Comparison of ENCODE assay signal across 23 cellular contexts in genomic region chr1:76136894-76137293, GRCh38.
DNase-seq lines count a peak whose midpoint lies in the region; ATAC-seq, FAIRE-seq and TF ChIP-seq lines count a peak whose summit lies in the region.
"Had no signal": no experiment of that assay in that cellular context is flagged by ENCODE, and none has a peak within 500 bp of the region (broad histone marks: within the 10 kb centered on the region; RNA-seq: fewer than 3 reads in every experiment).

No MANE protein-coding gene starts in this region.

- no peaks in the 10 kb centered on the region for H3K9me3 Mint-ChIP-seq in stimulated activated memory B cell treated with anti-CD40 and anti-IgM and Interleukin-4, amounts not matched to agents 10 μg/mL and 1 μg/mL and 100 μg/mL, for 72 hours
- H3K9me3 Mint-ChIP-seq: activated T-helper 17 cell treated with anti-CD3 and anti-CD28 coated beads, Interleukin-2, amount 50 U/mL, for 72 hours; memory B cell; naive thymus-derived CD8-positive, alpha-beta T cell had no signal

- 61 to 75% methylated on average over 3 of the region's 3 CpGs for WGBS in pancreas, 2 donors

- no peaks in the 10 kb centered on the region for H3K4me1 ChIP-seq in pancreas
- H3K4me1 ChIP-seq: body of pancreas, Caco-2, tibial nerve had no signal

- no peak for FAIRE-seq in pancreas (lab: Jason Lieb, UNC)
- FAIRE-seq: H1, keratinocyte had no signal

- intact Hi-C loops in pancreas (cut with DNase I) = no loop called here

- no peaks in the 10 kb centered on the region for H3K9me3 ChIP-seq in pancreas
- H3K9me3 ChIP-seq: body of pancreas, Caco-2, ovary, tibial nerve had no signal

- peaks cover 16% of the 10 kb centered on the region for H3K4me1 Mint-ChIP-seq in stimulated activated memory B cell treated with anti-CD40 and anti-IgM and Interleukin-4, amounts not matched to agents 10 μg/mL and 1 μg/mL and 100 μg/mL, for 72 hours
- H3K4me1 Mint-ChIP-seq: activated T-helper 17 cell treated with anti-CD3 and anti-CD28 coated beads, Interleukin-2, amount 50 U/mL, for 72 hours had no signal

- H3K36me3 ChIP-seq in pancreas = no peaks in the 10 kb centered on the region
- H3K36me3 ChIP-seq: ovary, tibial nerve had no signal

- H3K36me3 Mint-ChIP-seq in stimulated activated memory B cell treated with anti-CD40 and anti-IgM and Interleukin-4, amounts not matched to agents 10 μg/mL and 1 μg/mL and 100 μg/mL, for 72 hours = no peaks in the 10 kb centered on the region
- H3K36me3 Mint-ChIP-seq: memory B cell; naive thymus-derived CD8-positive, alpha-beta T cell had no signal

- H3K27ac ChIP-seq in pancreas = no peak overlapping the region
- H3K27ac ChIP-seq: ovary had no signal

- no peak overlapping the region for H3K4me3 Mint-ChIP-seq in stimulated activated memory B cell treated with anti-CD40 and anti-IgM and Interleukin-4, amounts not matched to agents 10 μg/mL and 1 μg/mL and 100 μg/mL, for 72 hours
- H3K4me3 Mint-ChIP-seq: activated T-helper 17 cell treated with anti-CD3 and anti-CD28 coated beads, Interleukin-2, amount 50 U/mL, for 72 hours; memory B cell; naive thymus-derived CD8-positive, alpha-beta T cell had no signal

- no peaks in the 10 kb centered on the region for H3K27me3 Mint-ChIP-seq in stimulated activated memory B cell treated with anti-CD40 and anti-IgM and Interleukin-4, amounts not matched to agents 10 μg/mL and 1 μg/mL and 100 μg/mL, for 72 hours
- H3K27me3 Mint-ChIP-seq: activated T-helper 17 cell treated with anti-CD3 and anti-CD28 coated beads, Interleukin-2, amount 50 U/mL, for 72 hours; memory B cell; naive thymus-derived CD8-positive, alpha-beta T cell had no signal

- TF ChIP-seq CTCF in pancreas (IDR thresholded peaks at IDR 0.05) = no peak

- H3K27ac Mint-ChIP-seq in stimulated activated memory B cell treated with anti-CD40 and anti-IgM and Interleukin-4, amounts not matched to agents 10 μg/mL and 1 μg/mL and 100 μg/mL, for 72 hours = no peak overlapping the region
- H3K27ac Mint-ChIP-seq: activated T-helper 17 cell treated with anti-CD3 and anti-CD28 coated beads, Interleukin-2, amount 50 U/mL, for 72 hours; memory B cell; naive thymus-derived CD8-positive, alpha-beta T cell had no signal

- no peaks in the 10 kb centered on the region for H3K27me3 ChIP-seq in pancreas
- H3K27me3 ChIP-seq: body of pancreas, ovary, tibial nerve had no signal

- no peak overlapping the region for H3K4me3 ChIP-seq in pancreas
- H3K4me3 ChIP-seq: body of pancreas, ovary, tibial nerve had no signal

- no peak for DNase-seq in activated CD4-positive, alpha-beta T cell treated with anti-CD3 and anti-CD28 coated beads, Interleukin-2, amount 50 U/mL, for 48 hours
- DNase-seq in activated naive CD4-positive, alpha-beta T cell treated with anti-CD3 and anti-CD28 coated beads, Interleukin-2, amount 50 U/mL, for 16 hours = no peak
- DNase-seq in pancreas = no peak
- DNase-seq: activated CD4-positive, alpha-beta T cell treated with anti-CD3 and anti-CD28 coated beads for 4 hours; AML-193; body of pancreas; Caco-2; hypothalamus; MM.1S; naive thymus-derived CD8-positive, alpha-beta T cell; NCI-H2029; NCI-H510A; ovary; stimulated activated naive CD8-positive, alpha-beta T cell treated with anti-CD3 and anti-CD28 coated beads, Interleukin-15, Interleukin-2, amounts not matched to agents 100 U/mL and 50 U/mL, for 24 hours had no signal

- peak; percentile 47 for ATAC-seq in GM18861 (IDR thresholded peaks at IDR 0.05; ENCODE audit: unreplicated experiment)
- peak; percentile 67 for ATAC-seq in GM21529 (IDR thresholded peaks at IDR 0.05; ENCODE audit: unreplicated experiment)
- peak; percentile 56 for ATAC-seq in HG03432 (IDR thresholded peaks at IDR 0.05; ENCODE audit: unreplicated experiment)
- peak; percentile 76 for ATAC-seq in stimulated activated memory B cell treated with anti-CD40 and anti-IgM and Interleukin-4, amounts not matched to agents 10 μg/mL and 1 μg/mL and 100 μg/mL, for 72 hours
- no peak for ATAC-seq in pancreas
- ATAC-seq: activated T-helper 17 cell treated with anti-CD3 and anti-CD28 coated beads, Interleukin-2, amount 50 U/mL, for 72 hours; body of pancreas; naive thymus-derived CD8-positive, alpha-beta T cell; stimulated activated naive CD8-positive, alpha-beta T cell treated with anti-CD3 and anti-CD28 coated beads, Interleukin-15, Interleukin-2, amounts not matched to agents 100 U/mL and 50 U/mL, for 24 hours had no signal

Comparison
In these comparisons a context has a peak if more than half of its experiments do, and no peak if none do; other contexts are left out.
1. ATAC-seq: peak in GM18861 (single experiment), GM21529 (single experiment), HG03432 (single experiment) and stimulated activated memory B cell treated with anti-CD40 and anti-IgM and Interleukin-4, amounts not matched to agents 10 μg/mL and 1 μg/mL and 100 μg/mL, for 72 hours (single experiment); none in pancreas (0 of 4).